ENCODE assay signal across 9 cellular contexts in the genomic region with DNA sequence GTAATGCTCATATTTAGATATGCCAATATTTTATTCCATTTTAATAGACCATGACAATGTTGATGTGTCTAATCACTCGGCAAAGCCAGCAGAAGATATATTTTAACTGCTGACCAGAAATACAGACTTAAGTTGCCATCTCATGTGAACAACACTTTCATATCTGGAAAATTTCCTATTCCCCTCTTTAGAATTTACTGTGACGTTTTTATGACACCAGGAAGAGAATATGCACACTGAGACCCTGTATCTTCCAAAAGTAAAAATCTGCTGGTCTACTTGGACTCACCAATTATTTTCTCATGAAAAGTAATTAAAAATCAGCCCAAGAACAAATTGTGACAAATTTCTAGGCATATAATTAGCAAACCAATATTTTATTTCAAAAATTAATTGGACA. TPM values are rescaled to one million over a fixed set of nuclear protein-coding genes. Genes with fewer than 3 reads are reported as not detected.
DNase-seq lines count a peak whose midpoint lies in the region; ATAC-seq and TF ChIP-seq lines count a peak whose summit lies in the region.
"Had no signal": no experiment of that assay in that cellular context is flagged by ENCODE, and none has a peak within 500 bp of the region (broad histone marks: within the 10 kb centered on the region; RNA-seq: fewer than 3 reads in every experiment).

No MANE protein-coding gene starts in this region.

- H3K9me3 Mint-ChIP-seq in activated CD4-positive, alpha-beta T cell treated with anti-CD3 and anti-CD28 coated beads, Interleukin-2, amount 10 ng/mL, durations not matched to agents 7 days and 5 days, result no peaks in the 10 kb centered on the region
- no peaks in the 10 kb centered on the region for H3K9me3 Mint-ChIP-seq in activated T-helper 2 cell treated with anti-CD3 and anti-CD28 coated beads, Interferon-gamma antibody, Interleukin-2, Interleukin-4, amounts not matched to agents 10 μg/mL and 5 μg/mL and 100 μg/mL, durations not matched to agents 14 hours and 24 hours and 36 hours
- no peaks in the 10 kb centered on the region for H3K9me3 Mint-ChIP-seq in immature natural killer cell

- no peak for ATAC-seq in thoracic aorta (ENCODE audit: insufficient number of reproducible peaks, low FRiP score, low read depth)

- peaks cover 31 to 49% of the 10 kb centered on the region in 2 donors for H3K4me1 ChIP-seq in thoracic aorta (ENCODE audit: control insufficient read depth in 1 of 2, low read depth in 2 of 2)

- H3K4me1 Mint-ChIP-seq in activated CD4-positive, alpha-beta T cell treated with anti-CD3 and anti-CD28 coated beads, Interleukin-2, amount 10 ng/mL, durations not matched to agents 7 days and 5 days, result peaks cover 49% of the 10 kb centered on the region
- peaks cover 42% of the 10 kb centered on the region for H3K4me1 Mint-ChIP-seq in activated T-helper 2 cell treated with anti-CD3 and anti-CD28 coated beads, Interferon-gamma antibody, Interleukin-2, Interleukin-4, amounts not matched to agents 10 μg/mL and 5 μg/mL and 100 μg/mL, durations not matched to agents 14 hours and 24 hours and 36 hours (ENCODE audit: low read depth)
- H3K4me1 Mint-ChIP-seq in immature natural killer cell, result peaks cover 64 to 86% of the 10 kb centered on the region in 2 donors

- POLR2A ChIA-PET in activated CD4-positive, alpha-beta T cell treated with anti-CD3 and anti-CD28 coated beads, Interleukin-2, amount 10 ng/mL, durations not matched to agents 7 days and 5 days (lab: Charles Lee), result no interaction called here

- H3K27ac ChIP-seq in thoracic aorta, result no peak overlapping the region

- no peaks in the 10 kb centered on the region for H3K27me3 ChIP-seq in thoracic aorta (replicated peaks; ENCODE audit: insufficient read depth)

- intact Hi-C loops in activated T-helper 2 cell treated with anti-CD3 and anti-CD28 coated beads, Interferon-gamma antibody, Interleukin-2, Interleukin-4, amounts not matched to agents 10 μg/mL and 5 μg/mL and 100 μg/mL, durations not matched to agents 14 hours and 24 hours and 36 hours (cut with micrococcal nuclease), result loop anchor here (5.0 to 10.0 kb wide), 7 partner anchors 112 to 1739 kb away; a partner anchor contains a TSS

- TF ChIP-seq CTCF in thoracic aorta (IDR thresholded peaks at IDR 0.05), result no peak

- no peaks in the 10 kb centered on the region for H3K36me3 ChIP-seq in thoracic aorta

- H3K27me3 Mint-ChIP-seq in activated CD4-positive, alpha-beta T cell treated with anti-CD3 and anti-CD28 coated beads, Interleukin-2, amount 10 ng/mL, durations not matched to agents 7 days and 5 days, result no peaks in the 10 kb centered on the region
- no peaks in the 10 kb centered on the region for H3K27me3 Mint-ChIP-seq in activated T-helper 2 cell treated with anti-CD3 and anti-CD28 coated beads, Interferon-gamma antibody, Interleukin-2, Interleukin-4, amounts not matched to agents 10 μg/mL and 5 μg/mL and 100 μg/mL, durations not matched to agents 14 hours and 24 hours and 36 hours (ENCODE audit: low read depth)
- H3K27me3 Mint-ChIP-seq in immature natural killer cell (ENCODE audit: low read depth in 3 of 3), result peaks cover 4 to 15% (median 11%) of the 10 kb centered on the region in 3 donors

- H3K4me3 Mint-ChIP-seq in activated CD4-positive, alpha-beta T cell treated with anti-CD3 and anti-CD28 coated beads, Interleukin-2, amount 10 ng/mL, durations not matched to agents 7 days and 5 days, result peak overlapping the region; percentile 89
- peak overlapping the region; percentile 94 for H3K4me3 Mint-ChIP-seq in activated T-helper 2 cell treated with anti-CD3 and anti-CD28 coated beads, Interferon-gamma antibody, Interleukin-2, Interleukin-4, amounts not matched to agents 10 μg/mL and 5 μg/mL and 100 μg/mL, durations not matched to agents 14 hours and 24 hours and 36 hours (ENCODE audit: low read depth)
- H3K4me3 Mint-ChIP-seq in immature natural killer cell, result peak overlapping the region; percentile 94 to 99 (median 95)

- H3K4me3 ChIP-seq in thoracic aorta, result peak overlapping the region; percentile 82

- H3K27ac Mint-ChIP-seq in activated CD4-positive, alpha-beta T cell treated with anti-CD3 and anti-CD28 coated beads, Interleukin-2, amount 10 ng/mL, durations not matched to agents 7 days and 5 days, result peak overlapping the region; percentile 85
- peak overlapping the region; percentile 55 for H3K27ac Mint-ChIP-seq in activated T-helper 2 cell treated with anti-CD3 and anti-CD28 coated beads, Interferon-gamma antibody, Interleukin-2, Interleukin-4, amounts not matched to agents 10 μg/mL and 5 μg/mL and 100 μg/mL, durations not matched to agents 14 hours and 24 hours and 36 hours
- peak overlapping the region; percentile 82 to 97 (median 86) for H3K27ac Mint-ChIP-seq in immature natural killer cell

- no peak for DNase-seq in activated CD4-positive, alpha-beta T cell treated with anti-CD3 and anti-CD28 coated beads, Interleukin-2, amount 10 ng/mL, durations not matched to agents 7 days and 5 days
- no peak for DNase-seq in activated CD4-positive, alpha-beta T cell treated with anti-CD3 and anti-CD28 coated beads for 1 hour
- DNase-seq in activated T-helper 2 cell treated with anti-CD3 and anti-CD28 coated beads, Interferon-gamma antibody, Interleukin-2, Interleukin-4, amounts not matched to agents 10 μg/mL and 5 μg/mL and 100 μg/mL, durations not matched to agents 14 hours and 24 hours and 36 hours (ENCODE audit: low spot score), result no peak
- no peak for DNase-seq in immature natural killer cell
- DNase-seq in thoracic aorta (ENCODE audit: low spot score), result no peak
- DNase-seq in NK-92 (lab: John Stamatoyannopoulos, UW; ENCODE audit: unreplicated experiment), result no peak
- DNase-seq in superior temporal gyrus (ENCODE audit: extremely low spot score), result no peak
- no peak for DNase-seq in DMS153 (lab: John Stamatoyannopoulos, UW)
- DNase-seq: stimulated activated CD4-positive, alpha-beta T cell treated with anti-CD3 and anti-CD28 coated beads, Interleukin-12 subunit alpha, Interleukin-12 subunit beta, amount 100 ng/mL, for 4 hours had no signal

- CTCF ChIA-PET in activated CD4-positive, alpha-beta T cell treated with anti-CD3 and anti-CD28 coated beads, Interleukin-2, amount 10 ng/mL, durations not matched to agents 7 days and 5 days (lab: Charles Lee), result interaction anchor here (0.6 kb wide), 1 partner anchor 502 kb away, joined by 3 read pairs; no protein-coding TSS in a partner anchor

- H3K36me3 Mint-ChIP-seq in activated CD4-positive, alpha-beta T cell treated with anti-CD3 and anti-CD28 coated beads, Interleukin-2, amount 10 ng/mL, durations not matched to agents 7 days and 5 days (ENCODE audit: low read depth), result peaks cover 24% of the 10 kb centered on the region
- peaks cover 34% of the 10 kb centered on the region for H3K36me3 Mint-ChIP-seq in activated T-helper 2 cell treated with anti-CD3 and anti-CD28 coated beads, Interferon-gamma antibody, Interleukin-2, Interleukin-4, amounts not matched to agents 10 μg/mL and 5 μg/mL and 100 μg/mL, durations not matched to agents 14 hours and 24 hours and 36 hours (ENCODE audit: low read depth)
- H3K36me3 Mint-ChIP-seq in immature natural killer cell, result no peaks in the 10 kb centered on the region

- H3K9me3 ChIP-seq in thoracic aorta, result no peaks in the 10 kb centered on the region

RNA-seq across cellular contexts. Expression of a gene that starts 2.1 kb away (rescaled TPM):
- total RNA-seq in activated CD4-positive, alpha-beta T cell treated with anti-CD3 and anti-CD28 coated beads, Interleukin-2, amount 10 ng/mL, durations not matched to agents 7 days and 5 days, result 10 to 100 TPM; 47.3 to 51.2 TPM
- total RNA-seq in activated T-helper 2 cell treated with anti-CD3 and anti-CD28 coated beads, Interferon-gamma antibody, Interleukin-2, Interleukin-4, amounts not matched to agents 10 μg/mL and 5 μg/mL and 100 μg/mL, durations not matched to agents 14 hours and 24 hours and 36 hours, result 90.9 and 92.0 TPM in 2 replicates
- 10 to 100 TPM in 1 of 3 donors, 1 to 10 TPM in 2; 5.4 to 19.7 (median 6.8) TPM for polyA plus RNA-seq in immature natural killer cell
- total RNA-seq in thoracic aorta, result 10 to 100 TPM; 15.4 to 33.5 TPM

RNA-seq across cellular contexts. Expression of a gene that starts 2.5 kb away (rescaled TPM):
- 10 to 100 TPM; 18.4 to 20.4 TPM for total RNA-seq in activated CD4-positive, alpha-beta T cell treated with anti-CD3 and anti-CD28 coated beads, Interleukin-2, amount 10 ng/mL, durations not matched to agents 7 days and 5 days
- 21.6 and 22.5 TPM in 2 replicates for total RNA-seq in activated T-helper 2 cell treated with anti-CD3 and anti-CD28 coated beads, Interferon-gamma antibody, Interleukin-2, Interleukin-4, amounts not matched to agents 10 μg/mL and 5 μg/mL and 100 μg/mL, durations not matched to agents 14 hours and 24 hours and 36 hours
- 10 to 100 TPM in 1 of 3 donors, 1 to 10 TPM in 2; 4.7 to 10.5 (median 9.5) TPM for polyA plus RNA-seq in immature natural killer cell
- 10 to 100 TPM; 21.7 to 27.2 TPM for total RNA-seq in thoracic aorta

RNA-seq across cellular contexts. Expression of a gene that starts 45.2 kb away (rescaled TPM):
- total RNA-seq in activated CD4-positive, alpha-beta T cell treated with anti-CD3 and anti-CD28 coated beads, Interleukin-2, amount 10 ng/mL, durations not matched to agents 7 days and 5 days, result not detected
- not detected in 2 replicates for total RNA-seq in activated T-helper 2 cell treated with anti-CD3 and anti-CD28 coated beads, Interferon-gamma antibody, Interleukin-2, Interleukin-4, amounts not matched to agents 10 μg/mL and 5 μg/mL and 100 μg/mL, durations not matched to agents 14 hours and 24 hours and 36 hours
- polyA plus RNA-seq in immature natural killer cell, result not detected
- total RNA-seq in thoracic aorta, result not detected
